Comparison of ENCODE assay signal across 18 cellular contexts in genomic region chr13:68850160-68850559, GRCh38.
"Had no signal": no experiment of that assay in that cellular context is flagged by ENCODE, and none has a peak within 500 bp of the region (broad histone marks: within the 10 kb centered on the region; RNA-seq: fewer than 3 reads in every experiment).

No MANE protein-coding gene starts in this region.

- H3K9me3 ChIP-seq: gastrocnemius medialis, pancreas, uterus had no signal

- DNase-seq: activated B cell treated with CpG ODN at 0.5 μM for 24 hours; activated CD4-positive, alpha-beta memory T cell treated with anti-CD3 and anti-CD28 coated beads for 36 hours; activated CD4-positive, alpha-beta T cell treated with anti-CD3 and anti-CD28 coated beads for 4 hours; activated naive CD8-positive, alpha-beta T cell treated with anti-CD3 and anti-CD28 coated beads, Interleukin-2, amount 10 ng/mL, durations not matched to agents 7 days and 5 days; activated T-cell treated with anti-CD3 and anti-CD28 coated beads for 4 hours; cerebellar nuclear complex; effector CD4-positive, alpha-beta T cell; gastrocnemius medialis; heart left ventricle; kidney glomerular epithelial cell; left ventricle myocardium superior; naive thymus-derived CD8-positive, alpha-beta T cell; pancreas; uterus had no signal

- H3K36me3 Mint-ChIP-seq: activated CD4-positive, alpha-beta memory T cell treated with anti-CD3 and anti-CD28 coated beads for 36 hours; activated naive CD8-positive, alpha-beta T cell treated with anti-CD3 and anti-CD28 coated beads, Interleukin-2, amount 10 ng/mL, durations not matched to agents 7 days and 5 days; memory B cell; naive thymus-derived CD8-positive, alpha-beta T cell had no signal

- H3K36me3 ChIP-seq: gastrocnemius medialis, heart left ventricle, pancreas, tibial nerve, uterus had no signal

- H3K4me1 Mint-ChIP-seq: activated B cell treated with CpG ODN at 0.5 μM for 24 hours; activated naive CD8-positive, alpha-beta T cell treated with anti-CD3 and anti-CD28 coated beads, Interleukin-2, amount 10 ng/mL, durations not matched to agents 7 days and 5 days; naive thymus-derived CD8-positive, alpha-beta T cell had no signal

- H3K4me3 Mint-ChIP-seq: activated B cell treated with CpG ODN at 0.5 μM for 24 hours; activated CD4-positive, alpha-beta memory T cell treated with anti-CD3 and anti-CD28 coated beads for 36 hours; activated naive CD8-positive, alpha-beta T cell treated with anti-CD3 and anti-CD28 coated beads, Interleukin-2, amount 10 ng/mL, durations not matched to agents 7 days and 5 days; activated T-helper 1 cell treated with anti-CD3 and anti-CD28 coated beads, Interleukin-12 subunit alpha, Interleukin-12 subunit beta, Interleukin-2, Interleukin-4 antibody, amounts not matched to agents 30 ng/mL and 10 ng/mL and 1 ng/mL, durations not matched to agents 14 hours and 24 hours and 36 hours; memory B cell; naive thymus-derived CD8-positive, alpha-beta T cell; stimulated activated naive CD8-positive, alpha-beta T cell treated with anti-CD3 and anti-CD28 coated beads, Interleukin-15, Interleukin-2, amounts not matched to agents 100 ng/mL and 50 ng/mL, for 24 hours had no signal

- H3K4me1 ChIP-seq: gastrocnemius medialis, heart left ventricle, pancreas, tibial nerve, uterus had no signal

- ATAC-seq: gastrocnemius medialis; heart left ventricle; left ventricle myocardium superior; naive thymus-derived CD8-positive, alpha-beta T cell; pancreas had no signal

- H3K4me3 ChIP-seq: gastrocnemius medialis, heart left ventricle, pancreas, tibial nerve, uterus had no signal

- H3K27ac ChIP-seq: gastrocnemius medialis, heart left ventricle, pancreas, tibial nerve, uterus had no signal

- H3K27ac Mint-ChIP-seq: activated B cell treated with CpG ODN at 0.5 μM for 24 hours; activated CD4-positive, alpha-beta memory T cell treated with anti-CD3 and anti-CD28 coated beads for 36 hours; activated naive CD8-positive, alpha-beta T cell treated with anti-CD3 and anti-CD28 coated beads, Interleukin-2, amount 10 ng/mL, durations not matched to agents 7 days and 5 days; activated T-helper 1 cell treated with anti-CD3 and anti-CD28 coated beads, Interleukin-12 subunit alpha, Interleukin-12 subunit beta, Interleukin-2, Interleukin-4 antibody, amounts not matched to agents 30 ng/mL and 10 ng/mL and 1 ng/mL, durations not matched to agents 14 hours and 24 hours and 36 hours; memory B cell; naive thymus-derived CD8-positive, alpha-beta T cell; stimulated activated naive CD8-positive, alpha-beta T cell treated with anti-CD3 and anti-CD28 coated beads, Interleukin-15, Interleukin-2, amounts not matched to agents 100 ng/mL and 50 ng/mL, for 24 hours had no signal

- H3K27me3 ChIP-seq: gastrocnemius medialis, heart left ventricle, pancreas, tibial nerve, uterus had no signal

- H3K27me3 Mint-ChIP-seq: activated B cell treated with CpG ODN at 0.5 μM for 24 hours; activated CD4-positive, alpha-beta memory T cell treated with anti-CD3 and anti-CD28 coated beads for 36 hours; activated naive CD8-positive, alpha-beta T cell treated with anti-CD3 and anti-CD28 coated beads, Interleukin-2, amount 10 ng/mL, durations not matched to agents 7 days and 5 days; memory B cell; naive thymus-derived CD8-positive, alpha-beta T cell; stimulated activated naive CD8-positive, alpha-beta T cell treated with anti-CD3 and anti-CD28 coated beads, Interleukin-15, Interleukin-2, amounts not matched to agents 100 ng/mL and 50 ng/mL, for 24 hours had no signal
